In genomic region chr10:98301664-98302319, GRCh38 we compare ENCODE assay signal across 15 cellular contexts. TPM values are rescaled to one million over a fixed set of nuclear protein-coding genes. Genes with fewer than 3 reads are reported as not detected.
"Had no signal": no experiment of that assay in that cellular context is flagged by ENCODE, and none has a peak within 500 bp of the region (broad histone marks: within the 10 kb centered on the region; RNA-seq: fewer than 3 reads in every experiment).

No MANE protein-coding gene starts in this region.

- H3K4me3 Mint-ChIP-seq: activated CD4-positive, alpha-beta memory T cell treated with anti-CD3 and anti-CD28 coated beads for 36 hours; activated naive CD8-positive, alpha-beta T cell; activated T-cell treated with anti-CD3 and anti-CD28 coated beads, Interleukin-2, amount 50 U/mL, for 4 hours; neural crest cell; stimulated activated naive CD8-positive, alpha-beta T cell treated with anti-CD3 and anti-CD28 coated beads, Interleukin-15, amount 100 ng/mL, for 72 hours had no signal

- DNase-seq: activated CD4-positive, alpha-beta memory T cell treated with anti-CD3 and anti-CD28 coated beads for 36 hours; activated effector memory CD4-positive, alpha-beta T cell treated with anti-CD3 and anti-CD28 coated beads, Interleukin-2, amount 50 U/mL, for 16 hours; activated T-cell treated with anti-CD3 and anti-CD28 coated beads, Interleukin-2, amount 50 U/mL, for 4 hours; amygdala; dermis blood vessel endothelial cell; mesenchymal stem cell; ovary; stimulated activated CD4-positive, alpha-beta T cell treated with anti-CD3 and anti-CD28 coated beads, Interleukin-4, amount 100 ng/mL, for 4 hours; stimulated activated naive CD8-positive, alpha-beta T cell treated with anti-CD3 and anti-CD28 coated beads, Interleukin-15, amount 100 ng/mL, for 72 hours; testis; upper lobe of right lung had no signal

- H3K9me3 Mint-ChIP-seq: activated CD4-positive, alpha-beta memory T cell treated with anti-CD3 and anti-CD28 coated beads for 36 hours; activated T-cell treated with anti-CD3 and anti-CD28 coated beads, Interleukin-2, amount 50 U/mL, for 4 hours; neural crest cell had no signal

- H3K4me1 Mint-ChIP-seq: stimulated activated naive CD8-positive, alpha-beta T cell treated with anti-CD3 and anti-CD28 coated beads, Interleukin-15, amount 100 ng/mL, for 72 hours had no signal

- H3K4me1 ChIP-seq: testis had no signal

- H3K36me3 ChIP-seq: ovary, upper lobe of right lung had no signal

- H3K4me3 ChIP-seq: ovary, skin epidermis, testis, upper lobe of right lung had no signal

- H3K36me3 Mint-ChIP-seq: activated CD4-positive, alpha-beta memory T cell treated with anti-CD3 and anti-CD28 coated beads for 36 hours; activated naive CD8-positive, alpha-beta T cell had no signal

- H3K27ac Mint-ChIP-seq: activated CD4-positive, alpha-beta memory T cell treated with anti-CD3 and anti-CD28 coated beads for 36 hours; activated naive CD8-positive, alpha-beta T cell; stimulated activated naive CD8-positive, alpha-beta T cell treated with anti-CD3 and anti-CD28 coated beads, Interleukin-15, amount 100 ng/mL, for 72 hours had no signal

- H3K27me3 ChIP-seq: ovary, testis, upper lobe of right lung had no signal

- H3K9me3 ChIP-seq: ovary, testis, upper lobe of right lung had no signal

- H3K27ac ChIP-seq: ovary, skin epidermis, testis, upper lobe of right lung had no signal

- ATAC-seq: activated T-cell treated with anti-CD3 and anti-CD28 coated beads, Interleukin-2, amount 50 U/mL, for 4 hours; left lobe of liver; stimulated activated naive CD8-positive, alpha-beta T cell treated with anti-CD3 and anti-CD28 coated beads, Interleukin-15, amount 100 ng/mL, for 72 hours had no signal

RNA-seq across cellular contexts. Expression of gene LOXL4, which starts 33.8 kb away (rescaled TPM):
- total RNA-seq: activated CD4-positive, alpha-beta memory T cell treated with anti-CD3 and anti-CD28 coated beads for 36 hours; activated T-cell treated with anti-CD3 and anti-CD28 coated beads, Interleukin-2, amount 50 U/mL, for 4 hours had no signal
